In genomic region chr3:27713066-27713400, GRCh38 we compare ENCODE assay signal across 9 cellular contexts. TPM values are rescaled to one million over a fixed set of nuclear protein-coding genes. Genes with fewer than 3 reads are reported as not detected.
DNase-seq lines count a peak whose midpoint lies in the region; ATAC-seq and TF ChIP-seq lines count a peak whose summit lies in the region.
"Had no signal": no experiment of that assay in that cellular context is flagged by ENCODE, and none has a peak within 500 bp of the region (broad histone marks: within the 10 kb centered on the region; RNA-seq: fewer than 3 reads in every experiment).

No MANE protein-coding gene starts in this region.

- ATAC-seq in GM21381 (IDR thresholded peaks at IDR 0.05; ENCODE audit: unreplicated experiment) (no peak), GM18517 (IDR thresholded peaks at IDR 0.05; ENCODE audit: unreplicated experiment) (no peak)

- no peaks in the 10 kb centered on the region for H3F3A ChIP-seq in PC-9 (ENCODE audit: insufficient read depth, low read depth)
- H3F3A ChIP-seq in neural cell (ENCODE audit: insufficient read depth, low read length, poor library complexity, severe bottlenecking), result no peaks in the 10 kb centered on the region

- peak overlapping the region; percentile 93; the same call in 1 of the 2 replicates for H2AFZ ChIP-seq in PC-9
- no peak overlapping the region for H2AFZ ChIP-seq in neural cell (ENCODE audit: low read depth, low read length)

- H3K4me2 ChIP-seq in PC-9 (peak overlapping the region; percentile 84), neural cell (ENCODE audit: low read length) (no peak overlapping the region)

- TF ChIP-seq EP300 in neural cell (conservative IDR thresholded peaks at IDR 0.05; ENCODE audit: poor library complexity, severe bottlenecking), result no peak

- H3K9me2 ChIP-seq in PC-9 (ENCODE audit: insufficient read depth) (no peaks in the 10 kb centered on the region), neural cell (ENCODE audit: insufficient read depth, low read length) (no peaks in the 10 kb centered on the region)

- H3K4me3 ChIP-seq in AG10803 (ENCODE audit: low read length), result peak overlapping the region; percentile 66
- H3K4me3 ChIP-seq in PC-9, result peak overlapping the region; percentile 68
- H3K4me3 ChIP-seq in esophagus (ENCODE audit: low read depth in 1 of 2, low read length in 2 of 2), result peak overlapping the region; percentile 48 to 77
- peak overlapping the region; percentile 57 for H3K4me3 ChIP-seq in neural cell (ENCODE audit: low read length)

- CTCF ChIA-PET in PC-9 (lab: Charles Lee), result interaction anchor here (0.6 kb wide), 1 partner anchor 385 kb away, joined by 5 read pairs; no protein-coding TSS in a partner anchor

- no peaks in the 10 kb centered on the region for H4K20me1 ChIP-seq in PC-9 (ENCODE audit: insufficient read depth)
- no peaks in the 10 kb centered on the region for H4K20me1 ChIP-seq in neural cell (ENCODE audit: insufficient read depth)

- H3K79me2 ChIP-seq in PC-9 (ENCODE audit: low read depth) (no peaks in the 10 kb centered on the region), neural cell (replicated peaks; ENCODE audit: insufficient read depth, low read length) (no peaks in the 10 kb centered on the region)

- no TSS peak for BruUV-seq in PC-9 (replicated peaks; lab: Mats Ljungman, UMichigan)

- WGBS in esophagus, 2 donors, result 1% methylated on average over 17 of the region's 17 CpGs

- H3K36me3 ChIP-seq in PC-9 (ENCODE audit: low read depth) (no peaks in the 10 kb centered on the region), esophagus (ENCODE audit: control insufficient read depth in 2 of 2, insufficient read depth in 2 of 2, low read length in 1 of 2) (no peaks in the 10 kb centered on the region), neural cell (ENCODE audit: insufficient read depth, low read length) (no peaks in the 10 kb centered on the region)

- H3K27me3 ChIP-seq in PC-9 (ENCODE audit: insufficient read depth, low read depth) (peaks cover 23% of the 10 kb centered on the region), esophagus (ENCODE audit: control insufficient read depth in 1 of 2, insufficient read depth in 2 of 2, low read length in 2 of 2) (peaks cover 3 to 25% of the 10 kb centered on the region in 2 donors), neural cell (ENCODE audit: insufficient read depth, low read depth, low read length) (peaks cover 65% of the 10 kb centered on the region)

- H3K9me3 ChIP-seq in PC-9 (ENCODE audit: insufficient read depth, low read depth) (no peaks in the 10 kb centered on the region), esophagus (ENCODE audit: control insufficient read depth in 2 of 2, insufficient read depth in 1 of 2, low read depth in 1 of 2, low read length in 1 of 2) (peaks cover 0 to 2% of the 10 kb centered on the region in 2 donors), neural cell (ENCODE audit: low read length) (no peaks in the 10 kb centered on the region)

- no peak for DNase-seq in AG10803 (ENCODE audit: low read depth)
- DNase-seq in PC-9, result no peak
- DNase-seq in UCSD-AML1 (lab: John Stamatoyannopoulos, UW; ENCODE audit: unreplicated experiment), result no peak
- DNase-seq in GM19238 (ENCODE audit: insufficient read length, low spot score), result no peak
- DNase-seq: NCI-H2171 had no signal

- POLR2A ChIA-PET in PC-9 (lab: Charles Lee; ENCODE audit: unreplicated experiment), result no interaction called here

- no peak for TF ChIP-seq CTCF in AG10803 (conservative IDR thresholded peaks at IDR 0.05; ENCODE audit: low read length)
- no peak for TF ChIP-seq CTCF in PC-9 (conservative IDR thresholded peaks at IDR 0.05)
- TF ChIP-seq CTCF in neural cell (IDR thresholded peaks at IDR 0.05; ENCODE audit: poor library complexity, severe bottlenecking), result no peak

- H3K4me1 ChIP-seq in PC-9 (replicated peaks; ENCODE audit: insufficient read depth) (no peaks in the 10 kb centered on the region; the same call in 1 of the 2 replicates), esophagus (ENCODE audit: control insufficient read depth in 2 of 2, insufficient read depth in 2 of 2, low read length in 1 of 2) (peaks cover 8 to 10% of the 10 kb centered on the region in 2 donors)

- intact Hi-C loops in PC-9 (cut with micrococcal nuclease; ENCODE audit: unreplicated experiment), result loop anchor here (2.0 kb wide), 1 partner anchor 616 kb away; no protein-coding TSS in a partner anchor

- H3K27ac ChIP-seq in PC-9, result no peak overlapping the region
- no peak overlapping the region for H3K27ac ChIP-seq in esophagus (ENCODE audit: low read depth in 2 of 2, low read length in 1 of 2)
- H3K27ac ChIP-seq in neural cell (ENCODE audit: low read length), result no peak overlapping the region

- H3K9ac ChIP-seq in neural cell (ENCODE audit: low read length), result no peak overlapping the region

- no peak for TF ChIP-seq RAD21 in neural cell (conservative IDR thresholded peaks at IDR 0.05)

TF ChIP-seq in neural cell, 6 proteins besides CTCF, POLR2A, EP300 and RAD21:
- no peak for TF ChIP-seq SMC3 (conservative IDR thresholded peaks at IDR 0.05; ENCODE audit: poor library complexity)
- no peak for TF ChIP-seq TAF1 (IDR thresholded peaks at IDR 0.05; ENCODE audit: low read depth)
- TF ChIP-seq POLR2AphosphoS5 (IDR thresholded peaks at IDR 0.05), result no peak

RNA-seq across cellular contexts. Expression of gene EOMES, which starts 9.1 kb away (rescaled TPM):
- not detected in 2 replicates for total RNA-seq in PC-9 (2021)
- polyA plus RNA-seq in esophagus (under 1 TPM; 0.04 to 0.06 TPM), neural cell (0.24 TPM in 1 of 2 replicates, not detected in the other)
- polyA minus RNA-seq in neural cell, result 0.24 TPM in 1 of 2 replicates, not detected in the other
